1 cellular context compared by ENCODE assay signal in genomic region chr3:70853161-70853560, GRCh38.
TF ChIP-seq lines count a peak whose summit lies in the region.

No MANE protein-coding gene starts in this region.

TF ChIP-seq in GM23338, 12 proteins besides CTCF, POLR2A, EP300 and RAD21 (continued from another document):
- TF ChIP-seq ZNF462 (CRISPR knock-in tag; IDR thresholded peaks at IDR 0.05) (no peak), CREB1 (CRISPR knock-in tag; IDR thresholded peaks at IDR 0.05; ENCODE audit: low read depth) (no peak), EZH2phosphoT487 (IDR thresholded peaks at IDR 0.05; ENCODE audit: unreplicated experiment) (no peak), EZH2 (IDR thresholded peaks at IDR 0.05; ENCODE audit: low read depth, unreplicated experiment) (no peak), ZNF114 (CRISPR knock-in tag; IDR thresholded peaks at IDR 0.05) (no peak), JUNB (IDR thresholded peaks at IDR 0.05; ENCODE audit: unreplicated experiment) (no peak), REST (IDR thresholded peaks at IDR 0.05; ENCODE audit: unreplicated experiment) (no peak), ETS1 (IDR thresholded peaks at IDR 0.05) (no peak), ZNF331 (CRISPR knock-in tag; IDR thresholded peaks at IDR 0.05; ENCODE audit: low read depth) (no peak), NANOG (IDR thresholded peaks at IDR 0.05; ENCODE audit: borderline replicate concordance) (no peak)
TF ChIP-seq in GM23338: peak in this region for 0.
